In the genomic region with DNA sequence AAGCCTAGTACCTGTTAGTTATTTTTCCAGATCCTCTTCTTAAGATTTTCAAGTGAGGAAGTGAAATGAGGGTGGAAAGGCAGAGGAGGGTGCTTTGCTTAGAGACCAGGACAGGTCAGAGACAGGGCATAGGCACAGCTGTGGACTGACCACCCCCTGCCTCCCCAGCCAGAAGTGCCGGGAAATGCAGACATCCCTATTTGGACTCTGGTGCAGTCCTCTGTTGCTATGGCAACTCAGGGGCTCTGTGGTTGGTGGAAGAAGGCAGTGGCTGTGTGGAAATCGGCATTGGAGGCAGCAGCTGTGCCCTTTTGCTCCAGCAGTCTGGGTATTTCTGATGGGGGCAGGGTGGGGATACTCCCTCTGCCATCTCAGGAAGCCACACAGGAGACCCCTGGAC, we compare ENCODE assay signal across 11 cellular contexts. TPM values are rescaled to one million over a fixed set of nuclear protein-coding genes. Genes with fewer than 3 reads are reported as not detected.
DNase-seq lines count a peak whose midpoint lies in the region; ATAC-seq, FAIRE-seq and TF ChIP-seq lines count a peak whose summit lies in the region.
"Had no signal": no experiment of that assay in that cellular context is flagged by ENCODE, and none has a peak within 500 bp of the region (broad histone marks: within the 10 kb centered on the region; RNA-seq: fewer than 3 reads in every experiment).

No MANE protein-coding gene starts in this region.

- H3K36me3 ChIP-seq in Panc1 (ENCODE audit: control insufficient read depth, insufficient read depth, low read length) = no peaks in the 10 kb centered on the region
- H3K36me3 ChIP-seq: lower lobe of right lung had no signal

- CTCF ChIA-PET in Panc1 (lab: Charles Lee) = no interaction called here

- in situ Hi-C loops in Panc1 (cut with HindIII; ENCODE audit: low pct_unique_long_range_greater_than_20kb, low sequenced_read_pairs) = loop anchor here (5.0 kb wide), 1 partner anchor 72 kb away; no protein-coding TSS in a partner anchor

- intact Hi-C loops in Panc1 (cut with micrococcal nuclease; ENCODE audit: unreplicated experiment) = no loop called here
- intact Hi-C loops in sciatic nerve (cut with DNase I) = no loop called here

- no peaks in the 10 kb centered on the region for H3K4me1 ChIP-seq in Panc1 (ENCODE audit: control insufficient read depth, insufficient read depth, low read length)

- H3K27me3 Mint-ChIP-seq in HFFc6 (ENCODE audit: insufficient read depth) = peaks cover 19% of the 10 kb centered on the region
- H3K27me3 Mint-ChIP-seq in endothelial cell (ENCODE audit: unreplicated experiment) = peaks cover 10% of the 10 kb centered on the region
- H3K27me3 Mint-ChIP-seq: activated naive CD4-positive, alpha-beta T cell treated with anti-CD3 and anti-CD28 coated beads, Interleukin-2, amount 50 U/mL, for 24 hours had no signal

- H3K4me3 ChIP-seq in Panc1 (ENCODE audit: low read depth in 2 of 2, low read length in 2 of 2) = no peak overlapping the region
- H3K4me3 ChIP-seq: lower lobe of right lung had no signal

- POLR2A ChIA-PET in Panc1 (lab: Charles Lee) = no interaction called here

- no peak for TF ChIP-seq CTCF in HFFc6 (IDR thresholded peaks at IDR 0.05)
- no peak for TF ChIP-seq CTCF in Panc1 (IDR thresholded peaks at IDR 0.05)
- no peak for TF ChIP-seq CTCF in endothelial cell (IDR thresholded peaks at IDR 0.05; ENCODE audit: unreplicated experiment)

- H3K9me3 Mint-ChIP-seq in HFFc6 (no peaks in the 10 kb centered on the region), endothelial cell (ENCODE audit: unreplicated experiment) (no peaks in the 10 kb centered on the region)
- H3K9me3 Mint-ChIP-seq: activated naive CD4-positive, alpha-beta T cell treated with anti-CD3 and anti-CD28 coated beads, Interleukin-2, amount 50 U/mL, for 24 hours had no signal

- no peak overlapping the region for H3K4me3 Mint-ChIP-seq in HFFc6
- no peak overlapping the region for H3K4me3 Mint-ChIP-seq in endothelial cell (ENCODE audit: unreplicated experiment)
- H3K4me3 Mint-ChIP-seq: activated naive CD4-positive, alpha-beta T cell treated with anti-CD3 and anti-CD28 coated beads, Interleukin-2, amount 50 U/mL, for 24 hours had no signal

- FAIRE-seq in urothelium cell line (lab: Jason Lieb, UNC) = no peak

- H3K27ac ChIP-seq in Panc1 (ENCODE audit: low read length) = no peak overlapping the region
- H3K27ac ChIP-seq: lower lobe of right lung had no signal

- DNase-seq in HFFc6 (peak; percentile 18), Panc1 (ENCODE audit: low read depth, low spot score) (no peak), endothelial cell (ENCODE audit: low spot score) (peak; percentile 31), pons (ENCODE audit: low spot score) (peak; percentile 69), sciatic nerve (ENCODE audit: low spot score) (no peak), urothelium cell line (ENCODE audit: low spot score) (no peak)
- DNase-seq: lower lobe of right lung; stimulated activated CD4-positive, alpha-beta T cell treated with anti-CD3 and anti-CD28 coated beads, Interleukin-12 subunit alpha, Interleukin-12 subunit beta, amount 100 ng/mL, for 4 hours had no signal

- ATAC-seq in Panc1 (peak; percentile 19; the same call in 1 of the 2 replicates), sciatic nerve (no peak), GM21381 (IDR thresholded peaks at IDR 0.05; ENCODE audit: unreplicated experiment) (no peak), HG02642 (IDR thresholded peaks at IDR 0.05; ENCODE audit: poor library complexity, unreplicated experiment) (no peak)

- H3K4me1 Mint-ChIP-seq in HFFc6 (ENCODE audit: low read depth) (peaks cover 11% of the 10 kb centered on the region), endothelial cell (ENCODE audit: unreplicated experiment) (peaks cover 11% of the 10 kb centered on the region)

- H3K36me3 Mint-ChIP-seq in HFFc6 (ENCODE audit: low read depth) = no peaks in the 10 kb centered on the region
- H3K36me3 Mint-ChIP-seq in endothelial cell (ENCODE audit: low read depth, unreplicated experiment) = no peaks in the 10 kb centered on the region
- H3K36me3 Mint-ChIP-seq: activated naive CD4-positive, alpha-beta T cell treated with anti-CD3 and anti-CD28 coated beads, Interleukin-2, amount 50 U/mL, for 24 hours had no signal

- H3K27me3 ChIP-seq in Panc1 (ENCODE audit: control insufficient read depth, insufficient read depth, low read length) = 0 out of 2 replicates have a peak, but pooled peaks cover 3% of the 10 kb centered on the region

- H3K27ac Mint-ChIP-seq in HFFc6 (no peak overlapping the region), endothelial cell (ENCODE audit: unreplicated experiment) (no peak overlapping the region)
- H3K27ac Mint-ChIP-seq: activated naive CD4-positive, alpha-beta T cell treated with anti-CD3 and anti-CD28 coated beads, Interleukin-2, amount 50 U/mL, for 24 hours had no signal

- H3K9me3 ChIP-seq in Panc1 (ENCODE audit: control insufficient read depth, insufficient read depth, low read depth, low read length) = no peaks in the 10 kb centered on the region
- H3K9me3 ChIP-seq: lower lobe of right lung had no signal

- BruUV-seq in Panc1 (replicated peaks; lab: Mats Ljungman, UMichigan) = no TSS peak

RNA-seq across cellular contexts. Expression of gene NDFIP1, which starts 43.3 kb away (rescaled TPM):
- total RNA-seq in HFFc6 (2021; fragmentation: NEBNext Ultra II Directional; extraction: Animal tissue kit (Norgen Biotek cat#: 25700)) = 10 to 100 TPM; 57.7 to 69.9 (median 63.0) TPM
- total RNA-seq in Panc1 (2021; ENCODE audit: unreplicated experiment) (40.9 TPM), endothelial cell (ENCODE audit: unreplicated experiment) (34.8 TPM), sciatic nerve (86.5 TPM)
- 66.3 TPM for polyA plus RNA-seq in Panc1 (2012; ENCODE audit: insufficient read length)

RNA-seq across cellular contexts. Expression of gene GNPDA1, which starts 52.4 kb away (rescaled TPM):
- 10 to 100 TPM; 25.1 to 32.6 (median 30.0) TPM for total RNA-seq in HFFc6 (2021; fragmentation: NEBNext Ultra II Directional; extraction: Animal tissue kit (Norgen Biotek cat#: 25700))
- total RNA-seq in Panc1 (2021; ENCODE audit: unreplicated experiment) (99.9 TPM), endothelial cell (ENCODE audit: unreplicated experiment) (59.5 TPM), sciatic nerve (23.9 TPM)
- 98.1 TPM for polyA plus RNA-seq in Panc1 (2012; ENCODE audit: insufficient read length)

Comparison
In these comparisons a context has a peak if more than half of its experiments do, and no peak if none do; other contexts are left out.
1. DNase-seq: peak in HFFc6 (single experiment), endothelial cell (single experiment) and pons (single experiment); none in Panc1 (single experiment), sciatic nerve (single experiment) and urothelium cell line (single experiment).